Comparison of ENCODE assay signal across 22 cellular contexts in genomic region chr4:120824905-120825304, GRCh38.
DNase-seq lines count a peak whose midpoint lies in the region; ATAC-seq, FAIRE-seq and TF ChIP-seq lines count a peak whose summit lies in the region.
"Had no signal": no experiment of that assay in that cellular context is flagged by ENCODE, and none has a peak within 500 bp of the region (broad histone marks: within the 10 kb centered on the region; RNA-seq: fewer than 3 reads in every experiment).

No MANE protein-coding gene starts in this region.

- H3K27me3 ChIP-seq in HepG2 (ENCODE audit: control insufficient read depth in 1 of 2, insufficient read depth in 2 of 2, low read length in 2 of 2) = no peaks in the 10 kb centered on the region
- no peaks in the 10 kb centered on the region for H3K27me3 ChIP-seq in smooth muscle cell (ENCODE audit: low read depth)
- no peaks in the 10 kb centered on the region for H3K27me3 ChIP-seq in hepatocyte
- H3K27me3 ChIP-seq in breast epithelium = no peaks in the 10 kb centered on the region
- H3K27me3 ChIP-seq: BE2C; BLaER1 treated with 17β-estradiol and CSF1 and Interleukin-3, amounts not matched to agents 10 nM and 100 nM had no signal

- H3K4me2 ChIP-seq in HepG2 (ENCODE audit: low read depth, low read length) = no peak overlapping the region
- peak overlapping the region; percentile 10 for H3K4me2 ChIP-seq in smooth muscle cell
- H3K4me2 ChIP-seq in hepatocyte = no peak overlapping the region
- H3K4me2 ChIP-seq: BLaER1 treated with 17β-estradiol and CSF1 and Interleukin-3, amounts not matched to agents 10 nM and 100 nM had no signal

- peak; percentile 41; the same call in 1 of the 3 replicates for ATAC-seq in HepG2
- ATAC-seq: GM12878 had no signal

- H4K20me1 ChIP-seq in HepG2 (ENCODE audit: insufficient read depth, low read length) (no peaks in the 10 kb centered on the region), smooth muscle cell (ENCODE audit: low read depth) (no peaks in the 10 kb centered on the region), hepatocyte (ENCODE audit: insufficient read depth, poor library complexity, severe bottlenecking) (no peaks in the 10 kb centered on the region)
- H4K20me1 ChIP-seq: BLaER1 treated with 17β-estradiol and CSF1 and Interleukin-3, amounts not matched to agents 10 nM and 100 nM had no signal

- no peak overlapping the region for H3K9ac ChIP-seq in HepG2 (ENCODE audit: insufficient read depth, low read depth, low read length)
- H3K9ac ChIP-seq in smooth muscle cell (ENCODE audit: low read depth) = no peak overlapping the region
- H3K9ac ChIP-seq: BLaER1 treated with 17β-estradiol and CSF1 and Interleukin-3, amounts not matched to agents 10 nM and 100 nM; GM23248 had no signal

- CTCF ChIA-PET in HepG2 (lab: Yijun Ruan, JAX; ENCODE audit: low intra/inter-chr PET ratio, low total read pairs) = no interaction called here

- no peak for FAIRE-seq in HepG2 (lab: Jason Lieb, UNC)
- FAIRE-seq: GM12878, GM19239, H1 had no signal

- BruUV-seq in HepG2 (replicated peaks; lab: Mats Ljungman, UMichigan) = no TSS peak

- H3K9me3 ChIP-seq in HepG2 (ENCODE audit: low read length) (no peaks in the 10 kb centered on the region), smooth muscle cell (replicated peaks; ENCODE audit: low read depth) (no peaks in the 10 kb centered on the region), hepatocyte (ENCODE audit: low read depth) (no peaks in the 10 kb centered on the region), breast epithelium (no peaks in the 10 kb centered on the region)
- H3K9me3 ChIP-seq: BE2C; BLaER1 treated with 17β-estradiol and CSF1 and Interleukin-3, amounts not matched to agents 10 nM and 100 nM had no signal

- TF ChIP-seq RAD21 in HepG2 (CRISPR knock-in tag; IDR thresholded peaks at IDR 0.05) = no peak

- H2AFZ ChIP-seq in HepG2 (ENCODE audit: low read length) = no peak overlapping the region
- H2AFZ ChIP-seq in smooth muscle cell (ENCODE audit: low read depth) = no peak overlapping the region
- H2AFZ ChIP-seq in hepatocyte = no peak overlapping the region
- H2AFZ ChIP-seq: GM23248 had no signal

- peaks cover 12% of the 10 kb centered on the region for H3F3A ChIP-seq in smooth muscle cell (ENCODE audit: low read depth)

- no peaks in the 10 kb centered on the region for H3K9me2 ChIP-seq in hepatocyte (replicated peaks; ENCODE audit: insufficient read depth)

- no peaks in the 10 kb centered on the region for H3K79me2 ChIP-seq in HepG2 (ENCODE audit: insufficient read depth, low read length)
- no peaks in the 10 kb centered on the region for H3K79me2 ChIP-seq in smooth muscle cell (ENCODE audit: low read depth)
- no peaks in the 10 kb centered on the region for H3K79me2 ChIP-seq in hepatocyte

- TF ChIP-seq EP300 in HepG2 (IDR thresholded peaks at IDR 0.05; ENCODE audit: low read depth in 2 of 2, low read length in 2 of 2) = no peak
- TF ChIP-seq EP300 in HepG2 (CRISPR knock-in tag; IDR thresholded peaks at IDR 0.05; ENCODE audit: borderline replicate concordance) = no peak

- no peak for TF ChIP-seq POLR2A in HepG2 (IDR thresholded peaks at IDR 0.05; ENCODE audit: insufficient read depth in 1 of 2, low read depth in 2 of 2, low read length in 2 of 2)
- no peak for TF ChIP-seq POLR2A in breast epithelium (IDR thresholded peaks at IDR 0.05)

- in situ Hi-C loops in HepG2 (cut with HindIII; ENCODE audit: extremely low pct_ligation_motif_present, low pct_unique_long_range_greater_than_20kb) = no loop called here

- POLR2A ChIA-PET in HepG2 (lab: Yijun Ruan, JAX) = no interaction called here

- TF ChIP-seq CTCF in HepG2 (CRISPR knock-in tag; IDR thresholded peaks at IDR 0.05) (no peak), smooth muscle cell (IDR thresholded peaks at IDR 0.05; ENCODE audit: borderline replicate concordance, insufficient read depth, poor library complexity, severe bottlenecking) (no peak), hepatocyte (IDR thresholded peaks at IDR 0.05; ENCODE audit: poor library complexity) (no peak), breast epithelium (IDR thresholded peaks at IDR 0.05) (no peak)

- intact Hi-C loops in HepG2 (cut with micrococcal nuclease; ENCODE audit: unreplicated experiment) (no loop called here), breast epithelium (cut with DNase I; ENCODE audit: low total_unique reads) (no loop called here)

- H3K27ac ChIP-seq in HepG2 (ENCODE audit: extremely low read length, insufficient read depth, low read length) (no peak overlapping the region), smooth muscle cell (ENCODE audit: low read depth) (peak overlapping the region; percentile 23), hepatocyte (no peak overlapping the region), breast epithelium (no peak overlapping the region)
- H3K27ac ChIP-seq: 22Rv1; BLaER1 treated with 17β-estradiol and CSF1 and Interleukin-3, amounts not matched to agents 10 nM and 100 nM; GM23248 had no signal

- no peaks in the 10 kb centered on the region for H3K4me1 ChIP-seq in HepG2 (ENCODE audit: insufficient read depth, low read length)
- no peaks in the 10 kb centered on the region for H3K4me1 ChIP-seq in smooth muscle cell (ENCODE audit: low read depth)
- no peaks in the 10 kb centered on the region for H3K4me1 ChIP-seq in hepatocyte (ENCODE audit: insufficient read depth)
- H3K4me1 ChIP-seq in breast epithelium = no peaks in the 10 kb centered on the region
- H3K4me1 ChIP-seq: BLaER1 treated with 17β-estradiol and CSF1 and Interleukin-3, amounts not matched to agents 10 nM and 100 nM had no signal

- no peaks in the 10 kb centered on the region for H3K36me3 ChIP-seq in HepG2 (replicated peaks in 1 of 2; ENCODE audit: control insufficient read depth in 1 of 2, insufficient read depth in 2 of 2, low read length in 2 of 2)
- H3K36me3 ChIP-seq in smooth muscle cell (ENCODE audit: low read depth) = no peaks in the 10 kb centered on the region
- H3K36me3 ChIP-seq in hepatocyte (replicated peaks; ENCODE audit: insufficient read depth, low read depth) = no peaks in the 10 kb centered on the region
- H3K36me3 ChIP-seq in breast epithelium = no peaks in the 10 kb centered on the region
- H3K36me3 ChIP-seq: BE2C; BLaER1 treated with 17β-estradiol and CSF1 and Interleukin-3, amounts not matched to agents 10 nM and 100 nM had no signal

- DNase-seq in DMS53 (lab: John Stamatoyannopoulos, UW) (peak; percentile 2), DMS53 treated with DMSO at 0.1 percent for 48 hours (lab: John Stamatoyannopoulos, UW; ENCODE audit: unreplicated experiment) (no peak), HepG2 (ENCODE audit: low spot score) (peak; percentile 12), smooth muscle cell (lab: John Stamatoyannopoulos, UW; ENCODE audit: unreplicated experiment) (no peak), hepatocyte (ENCODE audit: low spot score) (no peak), breast epithelium (ENCODE audit: low spot score in 2 of 2) (no peak)
- DNase-seq: AML-193; BE2C; Calu3; CD4-positive, alpha-beta T cell; CD8-positive, alpha-beta memory T cell; DMS79; EL; GDM1; GM23248; H7; HCEC 1CT had no signal

- no peak overlapping the region for H3K4me3 ChIP-seq in HepG2 (replicated peaks in 1 of 3; ENCODE audit: insufficient read depth in 1 of 3, low read depth in 2 of 3, low read length in 3 of 3)
- H3K4me3 ChIP-seq in smooth muscle cell = no peak overlapping the region
- H3K4me3 ChIP-seq in hepatocyte = no peak overlapping the region
- no peak overlapping the region for H3K4me3 ChIP-seq in breast epithelium
- H3K4me3 ChIP-seq: BLaER1 treated with 17β-estradiol and CSF1 and Interleukin-3, amounts not matched to agents 10 nM and 100 nM; GM12878; GM23248 had no signal

TF ChIP-seq in HepG2, 621 proteins besides CTCF, POLR2A, EP300 and RAD21:
- TF ChIP-seq, protein P1, sequence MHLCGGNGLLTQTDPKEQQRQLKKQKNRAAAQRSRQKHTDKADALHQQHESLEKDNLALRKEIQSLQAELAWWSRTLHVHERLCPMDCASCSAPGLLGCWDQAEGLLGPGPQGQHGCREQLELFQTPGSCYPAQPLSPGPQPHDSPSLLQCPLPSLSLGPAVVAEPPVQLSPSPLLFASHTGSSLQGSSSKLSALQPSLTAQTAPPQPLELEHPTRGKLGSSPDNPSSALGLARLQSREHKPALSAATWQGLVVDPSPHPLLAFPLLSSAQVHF (CRISPR knock-in tag; IDR thresholded peaks at IDR 0.05) = no peak
- no peak for TF ChIP-seq GPN1 (CRISPR knock-in tag; IDR thresholded peaks at IDR 0.05; ENCODE audit: borderline replicate concordance)
- no peak for TF ChIP-seq ZNF180 (CRISPR knock-in tag; IDR thresholded peaks at IDR 0.05; ENCODE audit: borderline replicate concordance, low read depth)
- TF ChIP-seq NR2F2 (IDR thresholded peaks at IDR 0.05; ENCODE audit: borderline replicate concordance, low read depth) = no peak
- no peak for TF ChIP-seq ZIK1 (CRISPR knock-in tag; IDR thresholded peaks at IDR 0.05; ENCODE audit: borderline replicate concordance, low read depth)
- TF ChIP-seq TBL1XR1 (IDR thresholded peaks at IDR 0.05; ENCODE audit: borderline replicate concordance, low read length, partially characterized antibody) = no peak
- peak; percentile 46 for TF ChIP-seq HNF4A (CRISPR knock-in tag; IDR thresholded peaks at IDR 0.05)
- TF ChIP-seq AHR (CRISPR knock-in tag; IDR thresholded peaks at IDR 0.05) = no peak
TF ChIP-seq in HepG2: peak in this region for 1.

Comparison
In these comparisons a context has a peak if more than half of its experiments do, and no peak if none do; other contexts are left out.
1. DNase-seq: peak in DMS53 (single experiment) and HepG2 (single experiment); none in DMS53 treated with DMSO at 0.1 percent for 48 hours (single experiment), smooth muscle cell (single experiment), hepatocyte (single experiment) and breast epithelium (0 of 2).